In the genomic region with DNA sequence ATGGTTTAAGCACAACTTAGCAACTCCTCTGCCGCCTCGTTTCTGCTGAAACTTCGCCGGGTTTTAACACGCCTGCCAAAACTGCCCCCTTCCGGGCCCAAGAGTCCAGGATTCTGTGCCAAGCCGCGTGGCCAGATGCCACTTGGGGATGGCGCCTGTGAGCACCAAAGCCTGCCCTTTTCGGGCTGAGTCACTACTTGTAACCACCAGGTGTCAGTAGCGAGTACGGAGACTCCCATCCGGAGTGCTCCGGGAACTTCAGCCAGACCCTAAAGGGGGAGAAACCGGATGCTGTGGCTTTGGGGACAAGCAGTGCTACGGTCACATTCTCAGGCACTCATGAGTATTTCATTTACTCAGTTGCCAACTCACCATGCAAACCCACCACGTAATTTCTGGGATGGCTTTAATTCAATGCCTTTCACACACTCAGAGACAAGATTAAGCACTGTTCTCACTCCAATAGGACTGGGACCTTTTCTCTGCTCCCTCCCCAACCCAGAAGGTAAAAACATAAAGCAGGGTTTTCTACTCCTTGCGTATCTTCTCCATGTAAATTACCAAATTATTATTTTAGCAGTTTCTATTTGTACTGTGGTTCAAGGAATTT, we compare ENCODE assay signal across 9 cellular contexts. TPM values are rescaled to one million over a fixed set of nuclear protein-coding genes. Genes with fewer than 3 reads are reported as not detected.
A peak's percentile ranks its signal among the peaks of the same experiment; 100 is the strongest.
DNase-seq lines count a peak whose midpoint lies in the region; ATAC-seq and TF ChIP-seq lines count a peak whose summit lies in the region.
"Had no signal": no experiment of that assay in that cellular context is flagged by ENCODE, and none has a peak within 500 bp of the region (broad histone marks: within the 10 kb centered on the region; RNA-seq: fewer than 3 reads in every experiment).

No MANE protein-coding gene starts in this region.

- H3K4me1 Mint-ChIP-seq in naive thymus-derived CD4-positive, alpha-beta T cell: peaks cover 0 to 26% (median 12%) of the 10 kb centered on the region in 7 donors

- H3K4me3 ChIP-seq in esophagus squamous epithelium (peak overlapping the region in 3 of 4 donors; percentile 1 to 77 (median 58)), stomach smooth muscle (ENCODE audit: low read length in 2 of 2) (peak overlapping the region; percentile 59 to 61)
- no peak overlapping the region for H3K4me3 ChIP-seq in naive thymus-derived CD4-positive, alpha-beta T cell (ENCODE audit: low read length)

- CTCF ChIA-PET in naive thymus-derived CD4-positive, alpha-beta T cell (lab: Charles Lee): interaction anchor here (0.8 to 1.2 kb wide), 2 partner anchors 9 to 246 kb away, joined by 3 to 6 read pairs; no protein-coding TSS in a partner anchor

- no peak for TF ChIP-seq POLR2A in esophagus squamous epithelium (IDR thresholded peaks at IDR 0.05)

- peaks cover 57 to 68% (median 62%) of the 10 kb centered on the region in 5 donors for H3K27me3 Mint-ChIP-seq in naive thymus-derived CD4-positive, alpha-beta T cell

- H3K27ac Mint-ChIP-seq in naive thymus-derived CD4-positive, alpha-beta T cell: no peak overlapping the region

- WGBS in esophagus squamous epithelium, 2 donors: 4 to 6% methylated on average over 7 to 12 of the region's 18 CpGs

- intact Hi-C loops in esophagus squamous epithelium (cut with DNase I): no loop called here
- intact Hi-C loops in naive thymus-derived CD4-positive, alpha-beta T cell (cut with micrococcal nuclease): loop anchor here in 1 of 2 donors (1.0 to 5.0 kb wide), 2 partner anchors 246 to 740 kb away; partner anchors contain the start of genes TTC19 and ZSWIM7

- no peaks in the 10 kb centered on the region for H3K9me3 ChIP-seq in esophagus squamous epithelium
- H3K9me3 ChIP-seq in naive thymus-derived CD4-positive, alpha-beta T cell (ENCODE audit: control insufficient read depth in 2 of 3, low read length in 3 of 3): no peaks in the 10 kb centered on the region
- H3K9me3 ChIP-seq in stomach smooth muscle (ENCODE audit: control insufficient read depth in 2 of 2, low read length in 2 of 2): no peaks in the 10 kb centered on the region

- peak overlapping the region in 3 of 4 donors; percentile 71 to 95 (median 92) for H3K27ac ChIP-seq in esophagus squamous epithelium
- no peak overlapping the region for H3K27ac ChIP-seq in naive thymus-derived CD4-positive, alpha-beta T cell (ENCODE audit: low read depth, low read length)
- peak overlapping the region; percentile 31 for H3K27ac ChIP-seq in stomach smooth muscle (ENCODE audit: low read length)

- H3K9ac ChIP-seq in stomach smooth muscle (ENCODE audit: low read length in 2 of 2): peak overlapping the region; percentile 51 to 63

- H3K27me3 ChIP-seq in esophagus squamous epithelium (peaks cover 0 to 40% (median under 1%) of the 10 kb centered on the region in 4 donors), stomach smooth muscle (ENCODE audit: control insufficient read depth in 1 of 2, insufficient read depth in 2 of 2, low read length in 2 of 2) (no peaks in the 10 kb centered on the region)
- H3K27me3 ChIP-seq in naive thymus-derived CD4-positive, alpha-beta T cell (ENCODE audit: control insufficient read depth in 2 of 2, insufficient read depth in 2 of 2, low read length in 2 of 2): peaks cover 3 to 13% of the 10 kb centered on the region in 2 donors

- DNase-seq in AG09319 (ENCODE audit: extremely low read depth, low read depth) (peak; percentile 60), NOMO-1 treated with dmso at 0.1 percent for 144 hours (lab: John Stamatoyannopoulos, UW; ENCODE audit: unreplicated experiment) (peak; percentile 46), activated T-cell treated with anti-CD3 and anti-CD28 coated beads for 4 hours (peak; percentile 38), esophagus squamous epithelium (lab: John Stamatoyannopoulos, UW) (no peak)
- DNase-seq in naive thymus-derived CD4-positive, alpha-beta T cell: peak; percentile 11 to 56 (median 36)

- H3K4me1 ChIP-seq in esophagus squamous epithelium: peaks cover 0 to 99% (median 47%) of the 10 kb centered on the region in 3 donors
- peaks cover 0 to 12% of the 10 kb centered on the region in 2 donors for H3K4me1 ChIP-seq in naive thymus-derived CD4-positive, alpha-beta T cell (ENCODE audit: control insufficient read depth in 2 of 2, insufficient read depth in 2 of 2, low read length in 2 of 2)
- H3K4me1 ChIP-seq in stomach smooth muscle (ENCODE audit: control insufficient read depth, insufficient read depth, low read length): peaks cover 69% of the 10 kb centered on the region

- POLR2A ChIA-PET in naive thymus-derived CD4-positive, alpha-beta T cell (lab: Charles Lee): no interaction called here

- H3K36me3 Mint-ChIP-seq in naive thymus-derived CD4-positive, alpha-beta T cell: peaks cover 0 to 1% (median 0%) of the 10 kb centered on the region in 5 donors

- peaks cover 0 to 51% (median 0%) of the 10 kb centered on the region in 3 donors for H3K36me3 ChIP-seq in esophagus squamous epithelium
- no peaks in the 10 kb centered on the region for H3K36me3 ChIP-seq in naive thymus-derived CD4-positive, alpha-beta T cell (ENCODE audit: control insufficient read depth in 2 of 3, insufficient read depth in 3 of 3, low read length in 3 of 3)
- H3K36me3 ChIP-seq in stomach smooth muscle (ENCODE audit: control insufficient read depth in 2 of 2, insufficient read depth in 2 of 2, low read length in 2 of 2): peaks cover 44 to 47% of the 10 kb centered on the region in 2 donors

- peak; percentile 89 for TF ChIP-seq CTCF in AG09319 (IDR thresholded peaks at IDR 0.05; ENCODE audit: low read depth, low read length)
- TF ChIP-seq CTCF in esophagus squamous epithelium (IDR thresholded peaks at IDR 0.05): peak; percentile 66 to 87 (median 74)

- H3K9me3 Mint-ChIP-seq in naive thymus-derived CD4-positive, alpha-beta T cell: no peaks in the 10 kb centered on the region

- ATAC-seq in GM18511 (IDR thresholded peaks at IDR 0.05; ENCODE audit: unreplicated experiment) (peak; percentile 78), HG03175 (IDR thresholded peaks at IDR 0.05; ENCODE audit: unreplicated experiment) (peak; percentile 73)
- peak; percentile 70 for ATAC-seq in naive thymus-derived CD4-positive, alpha-beta T cell

- peak overlapping the region in 5 of 10 donors; percentile 8 to 56 (median 8) for H3K4me3 Mint-ChIP-seq in naive thymus-derived CD4-positive, alpha-beta T cell

RNA-seq across cellular contexts. Expression of gene PMP22, which starts 7.7 kb away (rescaled TPM):
- total RNA-seq in esophagus squamous epithelium: 100 to 1,000 TPM in 1 of 4 donors, 10 to 100 TPM in 2, 1 to 10 TPM in 1; 4.0 to 102 (median 27.3) TPM
- total RNA-seq in naive thymus-derived CD4-positive, alpha-beta T cell: 1 to 10 TPM in 2 of 5 experiments, under 1 TPM in 2, not detected in 1; 0.40 to 2.3 (median 1.3) TPM
- polyA plus RNA-seq in naive thymus-derived CD4-positive, alpha-beta T cell: not detected
- total RNA-seq: T-helper 1 cell treated with Interleukin-12 subunit alpha and Interleukin-12 subunit beta and Interleukin-4 antibody, amounts not matched to agents 30 ng/mL and 1 ng/mL, for 36 hours had no signal
